17 cellular contexts compared by ENCODE assay signal in the genomic region with DNA sequence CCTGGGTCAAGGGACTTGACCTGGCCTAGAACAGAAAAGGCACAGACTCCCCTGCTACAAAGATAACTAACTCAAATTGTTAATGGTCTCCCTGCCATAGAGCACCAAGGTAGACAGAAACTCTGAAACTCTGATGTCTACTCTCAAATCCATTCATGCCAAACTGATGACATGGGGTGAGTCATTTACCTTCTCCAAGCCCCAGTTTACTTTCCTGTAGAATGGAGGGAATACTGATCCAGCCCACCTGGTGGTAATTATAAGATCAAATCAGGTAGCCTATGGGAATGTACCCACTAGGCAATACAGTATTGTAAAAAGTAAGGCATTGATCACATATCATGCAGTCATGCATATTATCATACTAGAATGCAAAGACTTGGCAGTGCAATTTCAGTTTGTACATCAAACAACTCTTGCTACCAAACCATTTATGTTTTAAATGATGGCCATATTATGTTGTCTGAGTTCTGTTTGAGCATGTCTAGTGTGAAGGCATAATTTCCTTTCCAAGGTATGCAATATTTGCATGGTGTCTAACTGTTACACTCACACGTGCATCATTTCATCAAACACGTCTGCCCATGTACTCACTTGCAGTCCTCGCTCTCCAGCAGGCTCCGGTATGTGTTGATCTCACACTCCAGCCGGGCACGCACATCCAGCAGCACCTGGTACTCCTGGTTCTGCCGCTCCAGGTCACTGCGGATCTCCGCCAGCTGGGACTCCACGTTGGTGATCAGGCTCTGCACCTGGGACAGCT. TPM values are rescaled to one million over a fixed set of nuclear protein-coding genes. Genes with fewer than 3 reads are reported as not detected.
DNase-seq lines count a peak whose midpoint lies in the region; ATAC-seq and TF ChIP-seq lines count a peak whose summit lies in the region.
"Had no signal": no experiment of that assay in that cellular context is flagged by ENCODE, and none has a peak within 500 bp of the region (broad histone marks: within the 10 kb centered on the region; RNA-seq: fewer than 3 reads in every experiment).

No MANE protein-coding gene starts in this region.

- no peaks in the 10 kb centered on the region for H3F3A ChIP-seq in PC-3 (ENCODE audit: low read length, unreplicated experiment)

- peaks cover 2 to 16% (median 4%) of the 10 kb centered on the region in 3 donors for H3K27me3 Mint-ChIP-seq in CD14-positive monocyte (ENCODE audit: low read depth in 3 of 3)

- 52 to 73% methylated on average over 10 of the region's 10 CpGs for WGBS in esophagus, 2 donors
- WGBS in prostate gland, result 50% methylated on average over 10 of the region's 10 CpGs

- H3K79me2 ChIP-seq in PC-3 (ENCODE audit: low read length), result no peaks in the 10 kb centered on the region

- TF ChIP-seq CTCF in PC-3 (conservative IDR thresholded peaks at IDR 0.05; ENCODE audit: low read depth, low read length) (no peak), prostate gland (IDR thresholded peaks at IDR 0.05) (no peak), colonic mucosa (IDR thresholded peaks at IDR 0.05) (no peak), CD14-positive monocyte (IDR thresholded peaks at IDR 0.05) (no peak)

- DNase-seq in G401 (ENCODE audit: low spot score) (peak; percentile 49), PC-3 (peak; percentile 34), prostate gland (ENCODE audit: low spot score) (peak; percentile 16), colonic mucosa (no peak), GF-D8 (lab: John Stamatoyannopoulos, UW) (no peak), CD14-positive monocyte (ENCODE audit: low spot score) (no peak)
- DNase-seq: COR-L47, HCEC 1CT, KBM-7, NCI-H1048, NCI-H146, NCI-H2081, NCI-H510A, SIG-M5 had no signal

- no peak overlapping the region for H3K9ac ChIP-seq in PC-3 (ENCODE audit: low read length)
- H3K9ac ChIP-seq in colonic mucosa (ENCODE audit: low read depth in 2 of 2, low read length in 2 of 2), result no peak overlapping the region

- no TSS peak for BruUV-seq in PC-3 (replicated peaks; lab: Mats Ljungman, UMichigan)

- no peaks in the 10 kb centered on the region for H4K20me1 ChIP-seq in PC-3 (ENCODE audit: low read length)

- H3K27ac Mint-ChIP-seq in CD14-positive monocyte, result no peak overlapping the region

- H3K4me3 Mint-ChIP-seq in CD14-positive monocyte, result no peak overlapping the region

- no peaks in the 10 kb centered on the region for H3K9me2 ChIP-seq in PC-3 (replicated peaks; ENCODE audit: low read length)

- H3K9me3 Mint-ChIP-seq in CD14-positive monocyte, result no peaks in the 10 kb centered on the region

- H2AFZ ChIP-seq in PC-3 (ENCODE audit: low read length), result no peak overlapping the region

- H3K4me1 ChIP-seq in PC-3 (ENCODE audit: insufficient read depth, low read length), result peaks cover 14% of the 10 kb centered on the region; the same call in 1 of the 2 replicates
- H3K4me1 ChIP-seq in esophagus (ENCODE audit: control insufficient read depth in 2 of 2, insufficient read depth in 2 of 2, low read length in 1 of 2), result peaks cover 2 to 16% of the 10 kb centered on the region in 2 donors
- H3K4me1 ChIP-seq in prostate gland (replicated peaks), result no peaks in the 10 kb centered on the region
- no peaks in the 10 kb centered on the region for H3K4me1 ChIP-seq in colonic mucosa

- H3K36me3 ChIP-seq in PC-3 (ENCODE audit: low read depth, low read length) (no peaks in the 10 kb centered on the region), esophagus (ENCODE audit: control insufficient read depth in 2 of 2, insufficient read depth in 2 of 2, low read length in 1 of 2) (no peaks in the 10 kb centered on the region), prostate gland (no peaks in the 10 kb centered on the region), colonic mucosa (no peaks in the 10 kb centered on the region)

- no peak overlapping the region for H3K4me2 ChIP-seq in PC-3 (ENCODE audit: low read length)

- no peaks in the 10 kb centered on the region for H3K36me3 Mint-ChIP-seq in CD14-positive monocyte

- POLR2A ChIA-PET in PC-3 (lab: Charles Lee; ENCODE audit: unreplicated experiment), result no interaction called here

- H3K4me1 Mint-ChIP-seq in CD14-positive monocyte, result no peaks in the 10 kb centered on the region

- H3K27me3 ChIP-seq in PC-3 (ENCODE audit: low read length), result no peaks in the 10 kb centered on the region
- no peaks in the 10 kb centered on the region for H3K27me3 ChIP-seq in esophagus (ENCODE audit: control insufficient read depth in 1 of 2, insufficient read depth in 2 of 2, low read length in 2 of 2)
- H3K27me3 ChIP-seq in prostate gland (replicated peaks; ENCODE audit: insufficient read depth), result no peaks in the 10 kb centered on the region
- H3K27me3 ChIP-seq in colonic mucosa, result no peaks in the 10 kb centered on the region

- intact Hi-C loops in PC-3 (cut with micrococcal nuclease) (no loop called here), prostate gland (cut with DNase I) (no loop called here), colonic mucosa (cut with DNase I) (no loop called here), CD14-positive monocyte (cut with micrococcal nuclease) (no loop called here)

- no peaks in the 10 kb centered on the region for H3K9me3 ChIP-seq in PC-3 (ENCODE audit: low read length)
- H3K9me3 ChIP-seq in esophagus (ENCODE audit: control insufficient read depth in 2 of 2, insufficient read depth in 1 of 2, low read depth in 1 of 2, low read length in 1 of 2), result no peaks in the 10 kb centered on the region
- no peaks in the 10 kb centered on the region for H3K9me3 ChIP-seq in prostate gland
- H3K9me3 ChIP-seq in colonic mucosa, result no peaks in the 10 kb centered on the region

- no peak for ATAC-seq in PC-3
- no peak for ATAC-seq in GM18505 (IDR thresholded peaks at IDR 0.05; ENCODE audit: unreplicated experiment)
- ATAC-seq: Panc1 had no signal

- H3K27ac ChIP-seq in PC-3 (ENCODE audit: low read length) (no peak overlapping the region), esophagus (ENCODE audit: low read depth in 2 of 2, low read length in 1 of 2) (peak overlapping the region; percentile 40 to 63), prostate gland (no peak overlapping the region), colonic mucosa (no peak overlapping the region)

- no peak for TF ChIP-seq POLR2A in prostate gland (IDR thresholded peaks at IDR 0.05)
- TF ChIP-seq POLR2A in GM18505 (IDR thresholded peaks at IDR 0.05; ENCODE audit: borderline replicate concordance, extremely low read depth, insufficient read depth, insufficient read length), result no peak

- CTCF ChIA-PET in PC-3 (lab: Charles Lee), result no interaction called here

- H3K4me3 ChIP-seq in PC-3 (ENCODE audit: low read length) (no peak overlapping the region), esophagus (ENCODE audit: low read depth in 1 of 2, low read length in 2 of 2) (no peak overlapping the region), prostate gland (no peak overlapping the region), colonic mucosa (no peak overlapping the region)

- in situ Hi-C loops in G401 (cut with HindIII; ENCODE audit: low sequenced_read_pairs), result no loop called here

RNA-seq across cellular contexts. Expression of gene KRT31, which starts 3.0 kb away (rescaled TPM):
- not detected in 2 replicates for total RNA-seq in G401 (2014; rRNA removed; shearing (Covaris generic))
- total RNA-seq in PC-3 (2014; rRNA removed) (not detected in 2 replicates), prostate gland (not detected), colonic mucosa (not detected)
- polyA plus RNA-seq in esophagus (10 to 100 TPM in 1 of 2 donors, 1 to 10 TPM in 1; 3.8 to 16.7 TPM), CD14-positive monocyte (not detected)

RNA-seq across cellular contexts. Expression of gene KRT34, which starts 12.3 kb away (rescaled TPM):
- not detected in 2 replicates for total RNA-seq in G401 (2014; rRNA removed; shearing (Covaris generic))
- total RNA-seq in PC-3 (2014; rRNA removed) (2.9 and 5.1 TPM in 2 replicates), prostate gland (1 to 10 TPM in 1 of 2 donors, not detected in 1; 1.5 TPM), colonic mucosa (not detected)
- polyA plus RNA-seq in esophagus (under 1 TPM; 0.19 to 0.20 TPM), CD14-positive monocyte (not detected)

RNA-seq across cellular contexts. Expression of gene KRT33B, which starts 24.8 kb away (rescaled TPM):
- not detected in 2 replicates for total RNA-seq in G401 (2014; rRNA removed; shearing (Covaris generic))
- not detected in 2 replicates for total RNA-seq in PC-3 (2014; rRNA removed)
- under 1 TPM; 0.12 to 0.16 TPM for polyA plus RNA-seq in esophagus
- total RNA-seq in prostate gland, result not detected
- not detected for total RNA-seq in colonic mucosa
- not detected for polyA plus RNA-seq in CD14-positive monocyte

RNA-seq across cellular contexts. Expression of gene KRT37, which starts 29.9 kb away (rescaled TPM):
- not detected in 2 replicates for total RNA-seq in G401 (2014; rRNA removed; shearing (Covaris generic))
- 3.2 and 4.6 TPM in 2 replicates for total RNA-seq in PC-3 (2014; rRNA removed)
- polyA plus RNA-seq in esophagus, result not detected
- total RNA-seq in prostate gland, result not detected
- total RNA-seq in colonic mucosa, result not detected
- polyA plus RNA-seq in CD14-positive monocyte, result not detected

RNA-seq across cellular contexts. Expression of gene KRT33A, which starts 43.8 kb away (rescaled TPM):
- total RNA-seq in G401 (2014; rRNA removed; shearing (Covaris generic)), result not detected in 2 replicates
- total RNA-seq in PC-3 (2014; rRNA removed) (not detected in 2 replicates), prostate gland (not detected), colonic mucosa (not detected)
- polyA plus RNA-seq in esophagus (1 to 10 TPM in 1 of 2 donors, under 1 TPM in 1; 0.69 to 1.2 TPM), CD14-positive monocyte (not detected)

Comparison
In these comparisons a context has a peak if more than half of its experiments do, and no peak if none do; other contexts are left out.
1. DNase-seq: peak in G401 (single experiment), PC-3 (single experiment) and prostate gland (single experiment); none in colonic mucosa (single experiment), GF-D8 (single experiment) and CD14-positive monocyte (single experiment).
2. H3K27ac ChIP-seq: peak in esophagus (2 of 2); none in PC-3 (single experiment), prostate gland (0 of 2) and colonic mucosa (single experiment).